In genomic region chr7:51298912-51299311, GRCh38 we compare ENCODE assay signal across 28 cellular contexts. TPM values are rescaled to one million over a fixed set of nuclear protein-coding genes. Genes with fewer than 3 reads are reported as not detected.
"Had no signal": no experiment of that assay in that cellular context is flagged by ENCODE, and none has a peak within 500 bp of the region (broad histone marks: within the 10 kb centered on the region; RNA-seq: fewer than 3 reads in every experiment).

No MANE protein-coding gene starts in this region.

- H3K27me3 Mint-ChIP-seq: memory B cell, progenitor cell of endocrine pancreas had no signal

- H3K9me3 Mint-ChIP-seq: mesothelial cell of epicardium, natural killer cell, neural crest cell had no signal

- H3K27ac Mint-ChIP-seq: effector memory CD8-positive, alpha-beta T cell; memory B cell; mesothelial cell of epicardium; natural killer cell; progenitor cell of endocrine pancreas; stimulated activated effector memory CD8-positive, alpha-beta T cell treated with anti-CD3 and anti-CD28 coated beads, Interleukin-12 subunit alpha, Interleukin-12 subunit beta, amount 100 ng/mL, for 72 hours had no signal

- H3K4me3 Mint-ChIP-seq: effector memory CD8-positive, alpha-beta T cell; memory B cell; mesothelial cell of epicardium; natural killer cell; neural crest cell; stimulated activated effector memory CD8-positive, alpha-beta T cell treated with anti-CD3 and anti-CD28 coated beads, Interleukin-12 subunit alpha, Interleukin-12 subunit beta, amount 100 ng/mL, for 72 hours had no signal

- FAIRE-seq: pancreas had no signal

- H3K27me3 ChIP-seq: esophagus squamous epithelium, gastroesophageal sphincter, pancreas, testis, tibial nerve, upper lobe of right lung had no signal

- H3K4me2 ChIP-seq: smooth muscle cell had no signal

- H3K27ac ChIP-seq: epithelial cell of prostate, esophagus squamous epithelium, gastroesophageal sphincter, left ventricle myocardium inferior, lower lobe of right lung, pancreas, testis, tibial nerve, upper lobe of right lung had no signal

- H3K36me3 Mint-ChIP-seq: memory B cell; mesothelial cell of epicardium; natural killer cell; stimulated activated effector memory CD8-positive, alpha-beta T cell treated with anti-CD3 and anti-CD28 coated beads, Interleukin-12 subunit alpha, Interleukin-12 subunit beta, amount 100 ng/mL, for 72 hours had no signal

- ATAC-seq: effector memory CD8-positive, alpha-beta T cell; gastroesophageal sphincter; left cardiac atrium; natural killer cell; pancreas; right cardiac atrium; stimulated activated effector memory CD8-positive, alpha-beta T cell treated with anti-CD3 and anti-CD28 coated beads, Interleukin-12 subunit alpha, Interleukin-12 subunit beta, amount 100 ng/mL, for 72 hours; stimulated activated naive CD8-positive, alpha-beta T cell treated with anti-CD3 and anti-CD28 coated beads, Interleukin-15, Interleukin-2, amounts not matched to agents 100 U/mL and 50 U/mL, for 24 hours; upper lobe of right lung had no signal

- H3K4me3 ChIP-seq: esophagus squamous epithelium, gastroesophageal sphincter, left ventricle myocardium inferior, lower lobe of right lung, pancreas, smooth muscle cell, testis, tibial nerve, upper lobe of right lung had no signal

- H3K4me1 ChIP-seq: lower lobe of right lung, testis, upper lobe of right lung had no signal

- H3K9me3 ChIP-seq: esophagus squamous epithelium, gastroesophageal sphincter, left ventricle myocardium inferior, lower lobe of right lung, pancreas, testis, tibial nerve, upper lobe of right lung had no signal

- H3K4me1 Mint-ChIP-seq: memory B cell; natural killer cell; neural crest cell; stimulated activated effector memory CD8-positive, alpha-beta T cell treated with anti-CD3 and anti-CD28 coated beads, Interleukin-12 subunit alpha, Interleukin-12 subunit beta, amount 100 ng/mL, for 72 hours had no signal

- DNase-seq: cerebellar nuclear complex; cortex of kidney; effector memory CD8-positive, alpha-beta T cell; esophagus squamous epithelium; foreskin fibroblast; glutamatergic neuron; islet precursor cell; left cardiac atrium; left ventricle myocardium inferior; lower lobe of right lung; natural killer cell; nucleus accumbens; pancreas; right cardiac atrium; stimulated activated CD4-positive, alpha-beta T cell treated with anti-CD3 and anti-CD28 coated beads, Interleukin-4, amount 100 ng/mL, for 1 hour; stimulated activated CD8-positive, alpha-beta memory T cell treated with anti-CD3 and anti-CD28 coated beads, Interleukin-4, amount 100 ng/mL, for 48 hours; stimulated activated naive CD8-positive, alpha-beta T cell treated with anti-CD3 and anti-CD28 coated beads, Interleukin-15, Interleukin-2, amounts not matched to agents 100 U/mL and 50 U/mL, for 24 hours; testis; upper lobe of right lung had no signal

- H3K36me3 ChIP-seq: esophagus squamous epithelium, gastroesophageal sphincter, left ventricle myocardium inferior, lower lobe of right lung, pancreas, tibial nerve, upper lobe of right lung had no signal

RNA-seq across cellular contexts. Expression of gene COBL, which starts 17.7 kb away (rescaled TPM):
- total RNA-seq: natural killer cell had no signal
